ENCODE assay signal across 8 cellular contexts in genomic region chr15:45429974-45430792, GRCh38.
DNase-seq lines count a peak whose midpoint lies in the region; ATAC-seq lines count a peak whose summit lies in the region.

No MANE protein-coding gene starts in this region.

- peak; percentile 50 for ATAC-seq in GM19438 (IDR thresholded peaks at IDR 0.05; ENCODE audit: low read depth, unreplicated experiment)

- peak; percentile 91 for DNase-seq in AG20443 (ENCODE audit: low spot score)
- DNase-seq in KG1 (lab: John Stamatoyannopoulos, UW): peak; percentile 20
- peak; percentile 77 for DNase-seq in activated CD4-positive, CD25-positive, alpha-beta regulatory T cell treated with anti-CD3 and anti-CD28 coated beads, Interleukin-2, amount 50 U/mL, for 16 hours (ENCODE audit: low read depth, low spot score)
- DNase-seq in central memory CD4-positive, alpha-beta T cell: peak; percentile 77
- DNase-seq in kidney glomerular epithelial cell (lab: John Stamatoyannopoulos, UW): peak; percentile 15
- peak; percentile 91 to 93 for DNase-seq in stimulated activated CD4-positive, alpha-beta T cell treated with anti-CD3 and anti-CD28 coated beads, Interleukin-2, amount 100 ng/mL, for 24 hours
- DNase-seq in NCI-H2107 (lab: John Stamatoyannopoulos, UW): no peak
